In genomic region chr14:87131879-87132278, GRCh38 we compare ENCODE assay signal across 11 cellular contexts.
A peak's percentile ranks its signal among the peaks of the same experiment; 100 is the strongest.
DNase-seq lines count a peak whose midpoint lies in the region; ATAC-seq lines count a peak whose summit lies in the region.
"Had no signal": no experiment of that assay in that cellular context is flagged by ENCODE, and none has a peak within 500 bp of the region (broad histone marks: within the 10 kb centered on the region; RNA-seq: fewer than 3 reads in every experiment).

No MANE protein-coding gene starts in this region.

- ATAC-seq in GM19351 (IDR thresholded peaks at IDR 0.05; ENCODE audit: unreplicated experiment): no peak
- ATAC-seq: activated naive CD8-positive, alpha-beta T cell treated with anti-CD3 and anti-CD28 coated beads, Interleukin-2, amount 50 U/mL, for 24 hours; left colon had no signal

- DNase-seq in AG08396 (ENCODE audit: low spot score) (peak; percentile 29), NCI-H146 treated with DMSO at 0.1 percent for 48 hours (lab: John Stamatoyannopoulos, UW; ENCODE audit: unreplicated experiment) (peak; percentile 57), SW480 (ENCODE audit: low spot score) (peak; percentile 27), islet precursor cell (peak; percentile 83), dermis blood vessel endothelial cell (no peak)
- no peak for DNase-seq in activated CD8-positive, alpha-beta memory T cell treated with anti-CD3 and anti-CD28 coated beads for 24 hours
- no peak for DNase-seq in activated CD4-positive, alpha-beta T cell treated with anti-CD3 and anti-CD28 coated beads, Interleukin-2, amount 50 U/mL, for 4 hours
- DNase-seq: activated naive CD8-positive, alpha-beta T cell treated with anti-CD3 and anti-CD28 coated beads, Interleukin-2, amount 50 U/mL, for 24 hours; left colon; tibial artery had no signal

Comparison
In these comparisons a context has a peak if more than half of its experiments do, and no peak if none do; other contexts are left out.
1. DNase-seq: peak in AG08396 (single experiment), NCI-H146 treated with DMSO at 0.1 percent for 48 hours (single experiment), SW480 (single experiment) and islet precursor cell (single experiment); none in activated CD8-positive, alpha-beta memory T cell treated with anti-CD3 and anti-CD28 coated beads for 24 hours (single experiment), activated CD4-positive, alpha-beta T cell treated with anti-CD3 and anti-CD28 coated beads, Interleukin-2, amount 50 U/mL, for 4 hours (0 of 2) and dermis blood vessel endothelial cell (single experiment).